Comparison of ENCODE assay signal across 18 cellular contexts in the genomic region with DNA sequence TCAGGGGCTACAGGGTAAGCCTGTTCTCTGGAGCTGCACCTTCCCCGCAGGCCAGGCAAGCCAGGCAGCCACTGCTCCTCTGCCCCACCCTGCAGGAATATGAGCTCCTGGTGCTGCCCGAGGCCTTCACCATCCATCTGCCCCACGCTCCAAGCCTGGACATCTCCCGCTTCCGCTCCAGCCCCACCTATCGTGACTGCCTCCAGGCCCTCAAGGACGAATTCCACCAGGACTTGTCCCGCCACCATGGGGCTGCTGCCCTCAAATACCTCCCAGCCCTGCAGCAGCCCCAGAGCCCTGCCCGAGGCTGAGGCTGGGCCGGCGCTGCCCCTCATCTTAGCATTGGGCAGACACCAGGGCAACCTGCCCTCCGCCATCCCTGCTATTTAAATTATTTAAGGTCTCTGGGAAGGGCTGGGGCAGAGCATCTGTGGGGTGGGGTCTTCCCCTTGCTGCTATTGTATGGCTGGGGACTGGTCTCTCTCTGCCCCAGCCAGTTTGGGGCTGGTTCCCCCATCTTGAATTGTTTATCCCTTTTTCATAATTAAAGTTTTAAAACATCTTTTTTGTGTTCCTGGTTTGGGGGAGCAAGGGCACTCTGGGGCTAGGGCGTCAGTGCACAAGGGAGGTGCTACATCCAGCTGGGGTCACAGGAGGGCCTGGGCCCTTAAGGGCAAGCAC. TPM values are rescaled to one million over a fixed set of nuclear protein-coding genes. Genes with fewer than 3 reads are reported as not detected.
DNase-seq lines count a peak whose midpoint lies in the region; ATAC-seq, FAIRE-seq and TF ChIP-seq lines count a peak whose summit lies in the region.
"Had no signal": no experiment of that assay in that cellular context is flagged by ENCODE, and none has a peak within 500 bp of the region (broad histone marks: within the 10 kb centered on the region; RNA-seq: fewer than 3 reads in every experiment).

No MANE protein-coding gene starts in this region.

- H3K27me3 ChIP-seq in BLaER1 (peaks cover 17% of the 10 kb centered on the region; the same call in 1 of the 2 replicates), osteoblast (ENCODE audit: insufficient read depth, low read length) (peaks cover 26% of the 10 kb centered on the region)
- H3K27me3 ChIP-seq: BE2C, Peyer's patch had no signal

- H3K27ac Mint-ChIP-seq in central memory CD8-positive, alpha-beta T cell (ENCODE audit: low read depth), result peak overlapping the region; percentile 65
- H3K27ac Mint-ChIP-seq: activated naive CD4-positive, alpha-beta T cell treated with anti-CD3 and anti-CD28 coated beads, Interleukin-2, amount 50 U/mL, for 24 hours had no signal

- DNase-seq in GM10266 (ENCODE audit: extremely low spot score), result peak; percentile 7
- DNase-seq in central memory CD8-positive, alpha-beta T cell (ENCODE audit: low spot score in 2 of 2), result peak in 1 of 2 donors; percentile 11
- peak; percentile 73 for DNase-seq in osteoblast (ENCODE audit: insufficient read length, low spot score, missing footprints)
- DNase-seq in urothelium cell line (ENCODE audit: low spot score), result no peak
- DNase-seq in D341Med (ENCODE audit: low spot score), result no peak
- DNase-seq in NOMO-1 treated with dmso at 0.1 percent for 144 hours (lab: John Stamatoyannopoulos, UW; ENCODE audit: unreplicated experiment), result no peak
- DNase-seq in globus pallidus (ENCODE audit: low spot score), result no peak
- DNase-seq: activated CD8-positive, alpha-beta memory T cell treated with anti-CD3 and anti-CD28 coated beads, Interleukin-2, amount 10 ng/mL, durations not matched to agents 7 days and 5 days; BE2C; effector CD4-positive, alpha-beta T cell; hypothalamus; left cardiac atrium; NCI-H2081 treated with DMSO at 0.1 percent for 48 hours had no signal

- no peaks in the 10 kb centered on the region for H3K79me2 ChIP-seq in osteoblast (ENCODE audit: insufficient read depth, low read length)

- H4K20me1 ChIP-seq in BLaER1 (peaks cover 14% of the 10 kb centered on the region), osteoblast (ENCODE audit: insufficient read depth, low read length) (peaks cover 5% of the 10 kb centered on the region)

- H3K4me3 Mint-ChIP-seq in central memory CD8-positive, alpha-beta T cell, result no peak overlapping the region
- H3K4me3 Mint-ChIP-seq: activated CD8-positive, alpha-beta memory T cell treated with anti-CD3 and anti-CD28 coated beads, Interleukin-2, amount 10 ng/mL, durations not matched to agents 7 days and 5 days; activated naive CD4-positive, alpha-beta T cell treated with anti-CD3 and anti-CD28 coated beads, Interleukin-2, amount 50 U/mL, for 24 hours had no signal

- peaks cover 41% of the 10 kb centered on the region for H3K4me1 Mint-ChIP-seq in central memory CD8-positive, alpha-beta T cell

- no peak overlapping the region for H3K9ac ChIP-seq in BLaER1

- no peaks in the 10 kb centered on the region for H3K9me3 Mint-ChIP-seq in central memory CD8-positive, alpha-beta T cell
- H3K9me3 Mint-ChIP-seq: activated naive CD4-positive, alpha-beta T cell treated with anti-CD3 and anti-CD28 coated beads, Interleukin-2, amount 50 U/mL, for 24 hours had no signal

- H3K4me1 ChIP-seq in BLaER1 (peaks cover 100% of the 10 kb centered on the region), osteoblast (ENCODE audit: insufficient read depth, low read length) (no peaks in the 10 kb centered on the region)
- H3K4me1 ChIP-seq: BE2C had no signal

- ATAC-seq in central memory CD8-positive, alpha-beta T cell (replicated peaks; ENCODE audit: extremely low read depth, poor library complexity, severe bottlenecking), result no peak
- ATAC-seq: activated CD8-positive, alpha-beta memory T cell treated with anti-CD3 and anti-CD28 coated beads, Interleukin-2, amount 10 ng/mL, durations not matched to agents 7 days and 5 days; HCT116; left cardiac atrium had no signal

- H3K36me3 ChIP-seq in BLaER1 (peaks cover 27% of the 10 kb centered on the region), osteoblast (ENCODE audit: insufficient read depth, low read length) (peaks cover 9% of the 10 kb centered on the region)
- H3K36me3 ChIP-seq: BE2C had no signal

- H3K27ac ChIP-seq in BLaER1, result peak overlapping the region; percentile 90
- no peak overlapping the region for H3K27ac ChIP-seq in osteoblast (ENCODE audit: low read depth, low read length)

- no peaks in the 10 kb centered on the region for H3K27me3 Mint-ChIP-seq in central memory CD8-positive, alpha-beta T cell

- H3K4me2 ChIP-seq in BLaER1 (peak overlapping the region; percentile 97), osteoblast (ENCODE audit: insufficient read depth, low read length) (no peak overlapping the region)

- TF ChIP-seq CTCF in GM10266 (IDR thresholded peaks at IDR 0.05; ENCODE audit: control insufficient read depth, insufficient read depth, low read depth, missing control alignments) (no peak), osteoblast (IDR thresholded peaks at IDR 0.05; ENCODE audit: extremely low read depth, low read depth, low read length) (no peak)

- H3K9me3 ChIP-seq in BLaER1, result no peaks in the 10 kb centered on the region
- H3K9me3 ChIP-seq in osteoblast (ENCODE audit: low read depth, low read length), result no peaks in the 10 kb centered on the region
- H3K9me3 ChIP-seq: BE2C, Peyer's patch had no signal

- no peak overlapping the region for H2AFZ ChIP-seq in osteoblast (ENCODE audit: low read length)

- FAIRE-seq in urothelium cell line (lab: Jason Lieb, UNC), result no peak
- FAIRE-seq: bronchial epithelial cell had no signal

- peaks cover 30% of the 10 kb centered on the region for H3K36me3 Mint-ChIP-seq in central memory CD8-positive, alpha-beta T cell (ENCODE audit: insufficient read depth)
- H3K36me3 Mint-ChIP-seq: activated naive CD4-positive, alpha-beta T cell treated with anti-CD3 and anti-CD28 coated beads, Interleukin-2, amount 50 U/mL, for 24 hours had no signal

- H3K4me3 ChIP-seq in BLaER1 (no peak overlapping the region), osteoblast (ENCODE audit: insufficient read depth, low read length) (no peak overlapping the region)
- H3K4me3 ChIP-seq: Peyer's patch had no signal

RNA-seq across cellular contexts. Expression of a gene that starts 6.2 kb away (rescaled TPM):
- total RNA-seq in osteoblast, result not detected in 2 replicates

RNA-seq across cellular contexts. Expression of a gene that starts 11.0 kb away (rescaled TPM):
- 27.4 and 28.6 TPM in 2 replicates for total RNA-seq in osteoblast

RNA-seq across cellular contexts. Expression of a gene that starts 21.6 kb away (rescaled TPM):
- 0.88 and 1.8 TPM in 2 replicates for total RNA-seq in osteoblast

RNA-seq across cellular contexts. Expression of a gene that starts 43.2 kb away (rescaled TPM):
- 8.0 and 9.7 TPM in 2 replicates for total RNA-seq in osteoblast

Comparison
In these comparisons a context has a peak if more than half of its experiments do, and no peak if none do; other contexts are left out.
1. DNase-seq: peak in GM10266 (single experiment) and osteoblast (single experiment); none in urothelium cell line (single experiment), D341Med (single experiment), NOMO-1 treated with dmso at 0.1 percent for 144 hours (single experiment) and globus pallidus (single experiment).